11 cellular contexts compared by ENCODE assay signal in the genomic region with DNA sequence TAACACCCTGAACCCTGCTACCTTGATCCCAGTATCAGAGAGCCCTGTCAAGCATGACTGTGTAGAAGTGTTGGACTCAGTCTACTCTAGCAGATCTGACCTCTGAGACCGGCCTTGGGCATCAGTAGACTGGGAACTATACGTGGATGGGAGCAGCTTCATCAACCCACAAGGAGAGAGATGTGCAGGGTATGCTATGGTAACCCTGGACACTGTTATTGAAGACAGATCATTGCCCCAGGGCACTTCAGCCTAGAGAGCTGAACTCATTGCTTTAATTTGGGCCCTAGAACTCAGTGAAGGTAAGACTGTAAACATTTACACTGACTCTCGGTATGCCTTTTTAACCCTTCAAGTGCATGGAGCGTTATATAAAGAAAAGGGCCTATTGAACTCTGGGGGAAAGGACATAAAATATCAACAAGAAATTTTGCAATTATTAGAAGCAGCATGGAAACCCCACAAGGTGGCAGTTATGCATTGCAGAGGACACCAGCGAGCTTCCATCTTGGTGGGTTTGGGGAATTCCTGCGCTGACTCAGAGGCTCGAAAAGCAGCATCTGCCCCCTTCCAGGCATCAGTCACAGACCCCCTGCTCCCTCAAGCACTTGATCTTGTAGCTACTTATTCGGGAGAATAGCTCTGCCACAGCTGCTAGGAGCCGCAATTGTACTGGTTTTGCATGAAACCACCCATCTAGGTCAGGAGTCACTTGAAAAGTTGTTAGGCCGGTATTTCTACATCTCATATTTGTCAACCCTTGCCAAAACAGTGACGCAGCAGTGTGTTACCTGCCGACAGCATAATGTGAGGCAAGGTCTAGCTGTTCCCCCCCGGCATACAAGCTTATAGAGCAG. TPM values are rescaled to one million over a fixed set of nuclear protein-coding genes. Genes with fewer than 3 reads are reported as not detected.
A peak's percentile ranks its signal among the peaks of the same experiment; 100 is the strongest.
DNase-seq lines count a peak whose midpoint lies in the region; ATAC-seq and TF ChIP-seq lines count a peak whose summit lies in the region.
"Not testable (repeated sequence)": the region's sequence is repeated elsewhere in the genome, so short reads cannot be mapped to it uniquely, and the experiment has no call there.
"Had no signal": no experiment of that assay in that cellular context is flagged by ENCODE, and none has a peak within 500 bp of the region (broad histone marks: within the 10 kb centered on the region; RNA-seq: fewer than 3 reads in every experiment).

No MANE protein-coding gene starts in this region.

- peaks cover 24% of the 10 kb centered on the region for H3K4me1 ChIP-seq in CD4-positive, alpha-beta memory T cell (ENCODE audit: insufficient read depth, low read length)
- H3K4me1 ChIP-seq in mammary epithelial cell (ENCODE audit: insufficient read depth, low read length), result peaks cover 26% of the 10 kb centered on the region
- peaks cover 16 to 30% of the 10 kb centered on the region in 2 donors for H3K4me1 ChIP-seq in naive thymus-derived CD4-positive, alpha-beta T cell (ENCODE audit: control insufficient read depth in 2 of 2, insufficient read depth in 2 of 2, low read length in 2 of 2)
- peaks cover 8 to 19% (median 15%) of the 10 kb centered on the region in 4 donors for H3K4me1 ChIP-seq in stomach

- POLR2A ChIA-PET in CD4-positive, alpha-beta memory T cell (lab: Charles Lee; ENCODE audit: partially characterized antibody), result interaction anchor here (1.2 to 3.2 kb wide), 3 partner anchors 21 to 64 kb away, joined by 4 to 19 read pairs (median 5); partner anchors contain the start of gene APMAP
- POLR2A ChIA-PET in naive thymus-derived CD4-positive, alpha-beta T cell (lab: Charles Lee), result not testable (repeated sequence)

- peak overlapping the region in 6 of 7 donors; percentile 29 to 66 (median 50) for H3K27ac Mint-ChIP-seq in CD4-positive, alpha-beta memory T cell
- H3K27ac Mint-ChIP-seq in activated CD4-positive, alpha-beta T cell treated with anti-CD3 and anti-CD28 coated beads, Interleukin-2, amount 10 ng/mL, durations not matched to agents 24 days and 14 days, result peak overlapping the region; percentile 51
- peak overlapping the region in 5 of 9 donors; percentile 1 to 58 (median 24) for H3K27ac Mint-ChIP-seq in naive thymus-derived CD4-positive, alpha-beta T cell

- H3K27ac ChIP-seq in CD4-positive, alpha-beta memory T cell (ENCODE audit: low read depth, low read length); naive thymus-derived CD4-positive, alpha-beta T cell (ENCODE audit: low read depth, low read length): not testable (repeated sequence)
- H3K27ac ChIP-seq in mammary epithelial cell (ENCODE audit: insufficient read depth, low read depth, low read length), result peak overlapping the region; percentile 82
- H3K27ac ChIP-seq in stomach, result peak overlapping the region; percentile 81 to 90 (median 86)

- H3K79me2 ChIP-seq in mammary epithelial cell (ENCODE audit: insufficient read depth, low read length), result not testable (repeated sequence)

- H3K9me3 ChIP-seq in CD4-positive, alpha-beta memory T cell (ENCODE audit: control insufficient read depth in 1 of 2, low read length in 2 of 2); mammary epithelial cell (replicated peaks; ENCODE audit: insufficient read depth, low read length); naive thymus-derived CD4-positive, alpha-beta T cell (ENCODE audit: control insufficient read depth in 2 of 3, low read length in 3 of 3); stomach: not testable (repeated sequence)

- ATAC-seq in naive thymus-derived CD4-positive, alpha-beta T cell, result not testable (repeated sequence)

- H3K9ac ChIP-seq in mammary epithelial cell (ENCODE audit: insufficient read depth, low read length), result peak overlapping the region; percentile 59

- dilution Hi-C loops in mammary epithelial cell (cut with HindIII; ENCODE audit: low sequenced_read_pairs), result loop anchor here (25.0 kb wide), 1 partner anchor 93 kb away; no protein-coding TSS in a partner anchor

- intact Hi-C loops in CD4-positive, alpha-beta memory T cell (cut with micrococcal nuclease), result loop anchor here (2.0 kb wide), 1 partner anchor 19 kb away; the partner anchor contains the start of gene CST7
- intact Hi-C loops in activated CD4-positive, alpha-beta T cell treated with anti-CD3 and anti-CD28 coated beads, Interleukin-2, amount 10 ng/mL, durations not matched to agents 24 days and 14 days (cut with micrococcal nuclease), result loop anchor here (2.0 kb wide), 1 partner anchor 19 kb away; the partner anchor contains the start of gene CST7
- intact Hi-C loops in mammary epithelial cell (cut with micrococcal nuclease), result loop anchor here (1.0 to 5.0 kb wide), 3 partner anchors 62 to 247 kb away; partner anchors contain the start of gene APMAP
- intact Hi-C loops in naive thymus-derived CD4-positive, alpha-beta T cell (cut with micrococcal nuclease), result loop anchor here (2.0 to 5.0 kb wide), 3 partner anchors 62 to 135 kb away; partner anchors contain the start of gene APMAP (in 2 of the 2)
- intact Hi-C loops in stomach (cut with DNase I; ENCODE audit: low total_unique reads), result not testable (repeated sequence)

- H3K4me2 ChIP-seq in mammary epithelial cell (ENCODE audit: insufficient read depth, low read depth, low read length), result peak overlapping the region; percentile 85

- H3K36me3 ChIP-seq in CD4-positive, alpha-beta memory T cell (ENCODE audit: insufficient read depth, low read length); mammary epithelial cell (ENCODE audit: insufficient read depth, low read length); naive thymus-derived CD4-positive, alpha-beta T cell (ENCODE audit: control insufficient read depth in 2 of 3, insufficient read depth in 3 of 3, low read length in 3 of 3); stomach: not testable (repeated sequence)

- BruUV-seq in mammary epithelial cell (replicated peaks; lab: Mats Ljungman, UMichigan), result not testable (repeated sequence)

- 44% methylated on average over 12 of the region's 13 CpGs for WGBS in mammary epithelial cell (ENCODE audit: low coverage, missing lambda C conversion rate)
- 28 to 44% (median 35%) methylated on average over 13 of the region's 13 CpGs for WGBS in stomach, 5 donors

- not testable (repeated sequence) for H3K4me3 ChIP-seq in CD4-positive, alpha-beta memory T cell (ENCODE audit: low read length in 2 of 2); naive thymus-derived CD4-positive, alpha-beta T cell (ENCODE audit: low read length)
- H3K4me3 ChIP-seq in mammary epithelial cell (replicated peaks in 1 of 3; ENCODE audit: insufficient read depth in 1 of 3, low read depth in 2 of 3, low read length in 3 of 3), result peak overlapping the region; percentile 20 to 47 (median 30)
- H3K4me3 ChIP-seq in stomach, result peak overlapping the region; percentile 27 to 41 (median 33)

- not testable (repeated sequence) for H3K27me3 Mint-ChIP-seq in CD4-positive, alpha-beta memory T cell; activated CD4-positive, alpha-beta T cell treated with anti-CD3 and anti-CD28 coated beads, Interleukin-2, amount 10 ng/mL, durations not matched to agents 24 days and 14 days
- peaks cover 0 to 12% (median 0%) of the 10 kb centered on the region in 5 donors for H3K27me3 Mint-ChIP-seq in naive thymus-derived CD4-positive, alpha-beta T cell

- H3K4me1 Mint-ChIP-seq in CD4-positive, alpha-beta memory T cell, result peaks cover 20 to 35% (median 28%) of the 10 kb centered on the region in 4 donors
- peaks cover 37% of the 10 kb centered on the region for H3K4me1 Mint-ChIP-seq in activated CD4-positive, alpha-beta T cell treated with anti-CD3 and anti-CD28 coated beads, Interleukin-2, amount 10 ng/mL, durations not matched to agents 24 days and 14 days
- peaks cover 19 to 40% (median 25%) of the 10 kb centered on the region in 7 donors for H3K4me1 Mint-ChIP-seq in naive thymus-derived CD4-positive, alpha-beta T cell

- TF ChIP-seq CTCF in mammary epithelial cell (conservative IDR thresholded peaks at IDR 0.05 in 1 of 2, IDR thresholded peaks at IDR 0.05 in 1 of 2; ENCODE audit: extremely low read depth in 1 of 2, insufficient read depth in 1 of 2, low read depth in 1 of 2, low read length in 2 of 2), result peak in 1 of 2 donors; percentile 21
- TF ChIP-seq CTCF in stomach (IDR thresholded peaks at IDR 0.05), result not testable (repeated sequence)

- in situ Hi-C loops in mammary epithelial cell (cut with MboI; ENCODE audit: low sequenced_read_pairs in 2 of 2), result not testable (repeated sequence)

- TF ChIP-seq EP300 in stomach (IDR thresholded peaks at IDR 0.05), result not testable (repeated sequence)

- H3K36me3 Mint-ChIP-seq in CD4-positive, alpha-beta memory T cell; activated CD4-positive, alpha-beta T cell treated with anti-CD3 and anti-CD28 coated beads, Interleukin-2, amount 10 ng/mL, durations not matched to agents 24 days and 14 days (ENCODE audit: low read depth); naive thymus-derived CD4-positive, alpha-beta T cell: not testable (repeated sequence)

- not testable (repeated sequence) for H3K9me3 Mint-ChIP-seq in CD4-positive, alpha-beta memory T cell; activated CD4-positive, alpha-beta T cell treated with anti-CD3 and anti-CD28 coated beads, Interleukin-2, amount 10 ng/mL, durations not matched to agents 24 days and 14 days; naive thymus-derived CD4-positive, alpha-beta T cell

- H4K20me1 ChIP-seq in mammary epithelial cell (ENCODE audit: insufficient read depth, low read length), result not testable (repeated sequence)

- peak overlapping the region; percentile 89 for H2AFZ ChIP-seq in mammary epithelial cell (ENCODE audit: low read depth, low read length)

- peak in 1 of 5 donors; percentile 30 for DNase-seq in CD4-positive, alpha-beta memory T cell
- DNase-seq in HPDE6-E6E7 (ENCODE audit: extremely low spot score) (peak; percentile 83), NCI-H2196 treated with DMSO at 0.1 percent for 48 hours (lab: John Stamatoyannopoulos, UW; ENCODE audit: unreplicated experiment) (peak; percentile 60), mammary epithelial cell (peak; percentile 93), islet precursor cell (peak; percentile 93), stomach (peak; percentile 78)
- DNase-seq in activated CD4-positive, alpha-beta T cell treated with anti-CD3 and anti-CD28 coated beads, Interleukin-2, amount 10 ng/mL, durations not matched to agents 24 days and 14 days, result peak; percentile 58
- DNase-seq in naive thymus-derived CD4-positive, alpha-beta T cell, result not testable (repeated sequence)

- H3K4me3 Mint-ChIP-seq in CD4-positive, alpha-beta memory T cell; activated CD4-positive, alpha-beta T cell treated with anti-CD3 and anti-CD28 coated beads, Interleukin-2, amount 10 ng/mL, durations not matched to agents 24 days and 14 days; naive thymus-derived CD4-positive, alpha-beta T cell: not testable (repeated sequence)

- TF ChIP-seq POLR2A in stomach (IDR thresholded peaks at IDR 0.05), result not testable (repeated sequence)

- H3K27me3 ChIP-seq in CD4-positive, alpha-beta memory T cell (ENCODE audit: insufficient read depth, low read length); mammary epithelial cell (ENCODE audit: insufficient read depth, low read length); naive thymus-derived CD4-positive, alpha-beta T cell (ENCODE audit: control insufficient read depth in 2 of 2, insufficient read depth in 2 of 2, low read length in 2 of 2); stomach: not testable (repeated sequence)

- CTCF ChIA-PET in CD4-positive, alpha-beta memory T cell (lab: Charles Lee; ENCODE audit: partially characterized antibody), result interaction anchor here (1.1 to 4.6 kb wide), 15 partner anchors 9 to 929 kb away, joined by 3 to 31 read pairs (median 6); partner anchors contain the start of gene CST7
- CTCF ChIA-PET in mammary epithelial cell (lab: Charles Lee; ENCODE audit: low non-redundant PET); naive thymus-derived CD4-positive, alpha-beta T cell (lab: Charles Lee): not testable (repeated sequence)

RNA-seq across cellular contexts. Expression of gene CST7, which starts 19.0 kb away (rescaled TPM):
- total RNA-seq in CD4-positive, alpha-beta memory T cell, result 10 to 100 TPM; 23.2 to 23.3 TPM
- 10 to 100 TPM; 57.7 to 62.8 TPM for polyA plus RNA-seq in CD4-positive, alpha-beta memory T cell
- total RNA-seq in activated CD4-positive, alpha-beta T cell treated with anti-CD3 and anti-CD28 coated beads, Interleukin-2, amount 10 ng/mL, durations not matched to agents 24 days and 14 days, result 115 and 117 TPM in 2 replicates
- total RNA-seq in mammary epithelial cell (not detected), stomach (1 to 10 TPM in 3 of 5 donors, under 1 TPM in 1, not detected in 1; 0.87 to 4.5 (median 2.0) TPM)
- polyA plus RNA-seq in mammary epithelial cell (not detected), stomach (1 to 10 TPM; 2.5 to 8.3 (median 4.9) TPM)
- polyA minus RNA-seq in mammary epithelial cell, result not detected
- total RNA-seq in naive thymus-derived CD4-positive, alpha-beta T cell, result 10 to 100 TPM in 3 of 5 experiments, 1 to 10 TPM in 2; 1.4 to 74.9 (median 11.5) TPM
- 1 to 10 TPM; 2.3 to 4.2 TPM for polyA plus RNA-seq in naive thymus-derived CD4-positive, alpha-beta T cell
- total RNA-seq: Daoy, dermis blood vessel endothelial cell had no signal
- polyA plus RNA-seq: AG04450 had no signal
